Comparison of ENCODE assay signal across 32 cellular contexts in genomic region chr19:32862173-32862572, GRCh38. TPM values are rescaled to one million over a fixed set of nuclear protein-coding genes. Genes with fewer than 3 reads are reported as not detected.
"Had no signal": no experiment of that assay in that cellular context is flagged by ENCODE, and none has a peak within 500 bp of the region (broad histone marks: within the 10 kb centered on the region; RNA-seq: fewer than 3 reads in every experiment).

No MANE protein-coding gene starts in this region.

- H3K27ac ChIP-seq: brain microvascular endothelial cell, colonic mucosa, WERI-Rb-1 had no signal

- H3K27me3 ChIP-seq: brain microvascular endothelial cell, colonic mucosa had no signal

- H3K36me3 ChIP-seq: brain microvascular endothelial cell, colonic mucosa, WERI-Rb-1 had no signal

- H3K4me3 Mint-ChIP-seq: activated B cell treated with CpG ODN at 0.5 μM for 24 hours; activated CD8-positive, alpha-beta T cell treated with anti-CD3 and anti-CD28 coated beads for 36 hours; activated naive CD8-positive, alpha-beta T cell; activated T-cell treated with anti-CD3 and anti-CD28 coated beads, Interleukin-2, amount 50 U/mL, for 4 hours; activated T-helper 17 cell treated with anti-CD3 and anti-CD28 coated beads, Interleukin-2, amount 50 U/mL, for 72 hours; T-cell; T-helper 1 cell treated with Interleukin-12 subunit alpha and Interleukin-12 subunit beta and Interleukin-4 antibody, amounts not matched to agents 30 μg/mL and 1 μg/mL, for 36 hours had no signal

- H3K4me1 ChIP-seq: colonic mucosa had no signal

- H3K4me3 ChIP-seq: colonic mucosa had no signal

- ATAC-seq: activated CD4-positive, CD25-positive, alpha-beta regulatory T cell treated with anti-CD3 and anti-CD28 coated beads, Interleukin-2, amount 50 U/mL, for 24 hours; activated CD8-positive, alpha-beta T cell treated with anti-CD3 and anti-CD28 coated beads for 36 hours; activated T-cell treated with anti-CD3 and anti-CD28 coated beads, Interleukin-2, amount 50 U/mL, for 4 hours; activated T-helper 17 cell treated with anti-CD3 and anti-CD28 coated beads, Interleukin-2, amount 50 U/mL, for 72 hours; esophagus mucosa; T-cell had no signal

- H3K4me1 Mint-ChIP-seq: activated B cell treated with CpG ODN at 0.5 μM for 24 hours; activated T-helper 17 cell treated with anti-CD3 and anti-CD28 coated beads, Interleukin-2, amount 50 U/mL, for 72 hours; T-cell had no signal

- H3K9me3 ChIP-seq: colonic mucosa had no signal

- H3K9me3 Mint-ChIP-seq: activated B cell treated with CpG ODN at 0.5 μM for 24 hours; activated CD8-positive, alpha-beta T cell treated with anti-CD3 and anti-CD28 coated beads for 36 hours; activated T-cell treated with anti-CD3 and anti-CD28 coated beads, Interleukin-2, amount 50 U/mL, for 4 hours; activated T-helper 17 cell treated with anti-CD3 and anti-CD28 coated beads, Interleukin-2, amount 50 U/mL, for 72 hours; T-cell; T-helper 1 cell treated with Interleukin-12 subunit alpha and Interleukin-12 subunit beta and Interleukin-4 antibody, amounts not matched to agents 30 μg/mL and 1 μg/mL, for 36 hours had no signal

- H3K36me3 Mint-ChIP-seq: activated naive CD8-positive, alpha-beta T cell; T-cell had no signal

- DNase-seq: activated B cell treated with CpG ODN at 0.5 μM for 24 hours; activated CD4-positive, alpha-beta T cell treated with anti-CD3 and anti-CD28 coated beads for 48 hours; activated CD4-positive, alpha-beta T cell treated with anti-CD3 and anti-CD28 coated beads, Interleukin-2, amount 50 U/mL, for 1 hour; activated CD4-positive, alpha-beta T cell treated with anti-CD3 and anti-CD28 coated beads, Interleukin-2, amount 50 U/mL, for 48 hours; activated CD8-positive, alpha-beta memory T cell treated with anti-CD3 and anti-CD28 coated beads for 24 hours; activated CD8-positive, alpha-beta T cell treated with anti-CD3 and anti-CD28 coated beads for 36 hours; activated effector memory CD4-positive, alpha-beta T cell treated with Interleukin-2 at 50 U/mL for 16 hours; activated gamma-delta T cell treated with Interleukin-2 at 50 U/mL for 16 hours; activated naive CD4-positive, alpha-beta T cell treated with anti-CD3 and anti-CD28 coated beads, Interleukin-2, amount 50 U/mL, for 16 hours; activated naive CD4-positive, alpha-beta T cell treated with Interleukin-2 at 50 U/mL for 16 hours; activated T-cell treated with anti-CD3 and anti-CD28 coated beads, Interleukin-2, amount 50 U/mL, for 4 hours; amniotic stem cell; anterior cingulate cortex; brain microvascular endothelial cell; caudate nucleus; colonic mucosa; effector CD8-positive, alpha-beta T cell; foreskin fibroblast; SW 1271; T-cell; T1000; WERI-Rb-1 had no signal

- H3K27ac Mint-ChIP-seq: activated B cell treated with CpG ODN at 0.5 μM for 24 hours; activated CD8-positive, alpha-beta T cell treated with anti-CD3 and anti-CD28 coated beads for 36 hours; activated naive CD8-positive, alpha-beta T cell; activated T-helper 17 cell treated with anti-CD3 and anti-CD28 coated beads, Interleukin-2, amount 50 U/mL, for 72 hours; T-cell; T-helper 1 cell treated with Interleukin-12 subunit alpha and Interleukin-12 subunit beta and Interleukin-4 antibody, amounts not matched to agents 30 μg/mL and 1 μg/mL, for 36 hours had no signal

- FAIRE-seq: astrocyte, endometrium, frontal cortex had no signal

RNA-seq across cellular contexts. Expression of gene SLC7A9, which starts 7.4 kb away (rescaled TPM):
- total RNA-seq: activated CD8-positive, alpha-beta T cell treated with anti-CD3 and anti-CD28 coated beads for 36 hours; activated T-cell treated with anti-CD3 and anti-CD28 coated beads, Interleukin-2, amount 50 U/mL, for 4 hours; endothelial cell of umbilical vein; epithelial cell of proximal tubule had no signal
